19 cellular contexts compared by ENCODE assay signal in genomic region chr1:154707901-154708514, GRCh38.
"Had no signal": no experiment of that assay in that cellular context is flagged by ENCODE, and none has a peak within 500 bp of the region (broad histone marks: within the 10 kb centered on the region; RNA-seq: fewer than 3 reads in every experiment).

No MANE protein-coding gene starts in this region.

- H3K9me3 Mint-ChIP-seq: activated naive CD4-positive, alpha-beta T cell treated with anti-CD3 and anti-CD28 coated beads, Interleukin-2, amount 50 U/mL, for 24 hours; effector memory CD8-positive, alpha-beta T cell; natural killer cell treated with Interleukin-12 subunit alpha and Interleukin-12 subunit beta and Interleukin-15 and Interleukin-18, amount 100 ng/mL, for 72 hours had no signal

- H3K27ac ChIP-seq: brain microvascular endothelial cell, colonic mucosa, dorsolateral prefrontal cortex, heart right ventricle, left lung, parathyroid adenoma, sigmoid colon had no signal

- DNase-seq: activated CD4-positive, alpha-beta T cell treated with anti-CD3 and anti-CD28 coated beads for 1 hour; activated gamma-delta T cell treated with Interleukin-2 at 50 U/mL for 16 hours; activated T-cell treated with anti-CD3 and anti-CD28 coated beads, Interleukin-2, amount 50 U/mL, for 1 hour; anterior cingulate cortex; brain microvascular endothelial cell; colonic mucosa; dorsolateral prefrontal cortex; effector memory CD8-positive, alpha-beta T cell; heart right ventricle; kidney; nucleus accumbens; sigmoid colon; stimulated activated CD4-positive, alpha-beta T cell treated with anti-CD3 and anti-CD28 coated beads, Interleukin-2, amount 100 ng/mL, for 48 hours; stimulated activated naive CD8-positive, alpha-beta T cell treated with anti-CD3 and anti-CD28 coated beads, Interleukin-15, Interleukin-2, amounts not matched to agents 100 U/mL and 50 U/mL, for 24 hours; T-helper 1 cell had no signal

- H3K4me1 Mint-ChIP-seq: activated naive CD4-positive, alpha-beta T cell treated with anti-CD3 and anti-CD28 coated beads, Interleukin-2, amount 50 U/mL, for 24 hours had no signal

- H3K36me3 Mint-ChIP-seq: activated naive CD4-positive, alpha-beta T cell treated with anti-CD3 and anti-CD28 coated beads, Interleukin-2, amount 50 U/mL, for 24 hours; natural killer cell treated with Interleukin-12 subunit alpha and Interleukin-12 subunit beta and Interleukin-15 and Interleukin-18, amount 100 ng/mL, for 72 hours had no signal

- H3K27ac Mint-ChIP-seq: activated naive CD4-positive, alpha-beta T cell treated with anti-CD3 and anti-CD28 coated beads, Interleukin-2, amount 50 U/mL, for 24 hours; effector memory CD8-positive, alpha-beta T cell; natural killer cell treated with Interleukin-12 subunit alpha and Interleukin-12 subunit beta and Interleukin-15 and Interleukin-18, amount 100 ng/mL, for 72 hours had no signal

- H3K9me3 ChIP-seq: colonic mucosa, heart right ventricle, left lung, sigmoid colon had no signal

- H3K36me3 ChIP-seq: brain microvascular endothelial cell, colonic mucosa, left lung, sigmoid colon had no signal

- ATAC-seq: effector memory CD8-positive, alpha-beta T cell; left lung; natural killer cell treated with Interleukin-12 subunit alpha and Interleukin-12 subunit beta and Interleukin-15 and Interleukin-18, amount 100 ng/mL, for 72 hours; stimulated activated naive CD8-positive, alpha-beta T cell treated with anti-CD3 and anti-CD28 coated beads, Interleukin-15, Interleukin-2, amounts not matched to agents 100 U/mL and 50 U/mL, for 24 hours had no signal

- H3K9ac ChIP-seq: parathyroid adenoma had no signal

- H3K27me3 ChIP-seq: colonic mucosa, dorsolateral prefrontal cortex, heart right ventricle, left lung, sigmoid colon had no signal

- H3K79me2 ChIP-seq: parathyroid adenoma had no signal

- H3K4me3 ChIP-seq: colonic mucosa, dorsolateral prefrontal cortex, heart right ventricle, left lung, sigmoid colon had no signal

- H3K27me3 Mint-ChIP-seq: activated naive CD4-positive, alpha-beta T cell treated with anti-CD3 and anti-CD28 coated beads, Interleukin-2, amount 50 U/mL, for 24 hours had no signal

- H3K4me3 Mint-ChIP-seq: activated naive CD4-positive, alpha-beta T cell treated with anti-CD3 and anti-CD28 coated beads, Interleukin-2, amount 50 U/mL, for 24 hours; effector memory CD8-positive, alpha-beta T cell; natural killer cell treated with Interleukin-12 subunit alpha and Interleukin-12 subunit beta and Interleukin-15 and Interleukin-18, amount 100 ng/mL, for 72 hours had no signal

- H2AFZ ChIP-seq: parathyroid adenoma had no signal

- H3K4me1 ChIP-seq: colonic mucosa, left lung, parathyroid adenoma, sigmoid colon had no signal
